Comparison of ENCODE assay signal across 1 cellular context in genomic region chr4:84852081-84852480, GRCh38.
TF ChIP-seq lines count a peak whose summit lies in the region.

No MANE protein-coding gene starts in this region.

TF ChIP-seq in HepG2, 621 proteins besides CTCF, POLR2A, EP300 and RAD21 (continued from another document):
- no peak for TF ChIP-seq ZNF704 (CRISPR knock-in tag; IDR thresholded peaks at IDR 0.05; ENCODE audit: borderline replicate concordance)
- no peak for TF ChIP-seq CC2D1A (CRISPR knock-in tag; IDR thresholded peaks at IDR 0.05)
